Comparison of ENCODE assay signal across 13 cellular contexts in genomic region chr14:74720526-74720925, GRCh38.
"Had no signal": no experiment of that assay in that cellular context is flagged by ENCODE, and none has a peak within 500 bp of the region (broad histone marks: within the 10 kb centered on the region; RNA-seq: fewer than 3 reads in every experiment).

No MANE protein-coding gene starts in this region.

- H3K4me3 Mint-ChIP-seq: activated T-helper 1 cell treated with anti-CD3 and anti-CD28 coated beads, Interleukin-12 subunit alpha, Interleukin-12 subunit beta, Interleukin-2, Interleukin-4 antibody, amounts not matched to agents 30 ng/mL and 10 ng/mL and 1 ng/mL, durations not matched to agents 14 hours and 24 hours and 36 hours; stimulated activated naive CD8-positive, alpha-beta T cell treated with anti-CD3 and anti-CD28 coated beads, Interleukin-15, Interleukin-2, amounts not matched to agents 100 ng/mL and 50 ng/mL, for 24 hours; type B pancreatic cell had no signal

- H3K27ac Mint-ChIP-seq: activated T-helper 1 cell treated with anti-CD3 and anti-CD28 coated beads, Interleukin-12 subunit alpha, Interleukin-12 subunit beta, Interleukin-2, Interleukin-4 antibody, amounts not matched to agents 30 ng/mL and 10 ng/mL and 1 ng/mL, durations not matched to agents 14 hours and 24 hours and 36 hours; type B pancreatic cell had no signal

- H3K9me3 Mint-ChIP-seq: activated T-helper 1 cell treated with anti-CD3 and anti-CD28 coated beads, Interleukin-12 subunit alpha, Interleukin-12 subunit beta, Interleukin-2, Interleukin-4 antibody, amounts not matched to agents 30 ng/mL and 10 ng/mL and 1 ng/mL, durations not matched to agents 14 hours and 24 hours and 36 hours; stimulated activated naive CD8-positive, alpha-beta T cell treated with anti-CD3 and anti-CD28 coated beads, Interleukin-15, Interleukin-2, amounts not matched to agents 100 ng/mL and 50 ng/mL, for 24 hours; type B pancreatic cell had no signal

- H3K27ac ChIP-seq: coronary artery had no signal

- H3K4me3 ChIP-seq: coronary artery had no signal

- H3K27me3 Mint-ChIP-seq: stimulated activated naive CD8-positive, alpha-beta T cell treated with anti-CD3 and anti-CD28 coated beads, Interleukin-15, Interleukin-2, amounts not matched to agents 100 ng/mL and 50 ng/mL, for 24 hours; type B pancreatic cell had no signal

- DNase-seq: activated CD4-positive, alpha-beta T cell treated with anti-CD3 and anti-CD28 coated beads, Interleukin-2, amount 50 U/mL, for 1 hour; activated CD8-positive, alpha-beta memory T cell treated with anti-CD3 and anti-CD28 coated beads for 24 hours; activated naive CD4-positive, alpha-beta T cell; central memory CD4-positive, alpha-beta T cell; head of caudate nucleus; stimulated activated CD4-positive, alpha-beta T cell treated with anti-CD3 and anti-CD28 coated beads, Interleukin-15, amount 100 ng/mL, for 24 hours; stimulated activated CD4-positive, alpha-beta T cell treated with anti-CD3 and anti-CD28 coated beads, Interleukin-4, amount 100 ng/mL, for 24 hours; SW 1271 had no signal

- ATAC-seq: esophagus mucosa had no signal
